Comparison of ENCODE assay signal across 2 cellular contexts in genomic region chr6:12344949-12345693, GRCh38.
TF ChIP-seq lines count a peak whose summit lies in the region.

No MANE protein-coding gene starts in this region.

TF ChIP-seq in liver, 16 proteins besides CTCF, POLR2A, EP300 and RAD21:
- TF ChIP-seq REST (IDR thresholded peaks at IDR 0.05): peak; percentile 96
- no peak for TF ChIP-seq YY1 (IDR thresholded peaks at IDR 0.05)
- TF ChIP-seq HNF4G (IDR thresholded peaks at IDR 0.05): no peak
- TF ChIP-seq FOXA1 (IDR thresholded peaks at IDR 0.05): no peak
TF ChIP-seq in liver: peak in this region for 1.

TF ChIP-seq in HepG2, 621 proteins besides CTCF, POLR2A, EP300 and RAD21:
- no peak for TF ChIP-seq ZNF256 (CRISPR knock-in tag; conservative IDR thresholded peaks at IDR 0.05)
- no peak for TF ChIP-seq ZNF333 (CRISPR knock-in tag; IDR thresholded peaks at IDR 0.05; ENCODE audit: borderline replicate concordance)
- no peak for TF ChIP-seq NFE2L1 (CRISPR knock-in tag; IDR thresholded peaks at IDR 0.05; ENCODE audit: borderline replicate concordance)
- TF ChIP-seq ATF3 (CRISPR knock-in tag; IDR thresholded peaks at IDR 0.05): no peak
- no peak for TF ChIP-seq CSRNP2 (CRISPR knock-in tag; conservative IDR thresholded peaks at IDR 0.05; ENCODE audit: low read depth)
- no peak for TF ChIP-seq SIX4 (CRISPR knock-in tag; IDR thresholded peaks at IDR 0.05)
- TF ChIP-seq FOXM1 (CRISPR knock-in tag; IDR thresholded peaks at IDR 0.05): no peak
- no peak for TF ChIP-seq SP4 (CRISPR knock-in tag; IDR thresholded peaks at IDR 0.05)
- no peak for TF ChIP-seq NR3C1 (CRISPR knock-in tag; IDR thresholded peaks at IDR 0.05)
- no peak for TF ChIP-seq SNAI1 (CRISPR knock-in tag; IDR thresholded peaks at IDR 0.05; ENCODE audit: borderline replicate concordance)
- no peak for TF ChIP-seq ZNF609 (CRISPR knock-in tag; IDR thresholded peaks at IDR 0.05; ENCODE audit: borderline replicate concordance)
- no peak for TF ChIP-seq POGZ (CRISPR knock-in tag; IDR thresholded peaks at IDR 0.05)
- no peak for TF ChIP-seq TBP (CRISPR knock-in tag; IDR thresholded peaks at IDR 0.05)
- TF ChIP-seq BRD4 (CRISPR knock-in tag; IDR thresholded peaks at IDR 0.05): no peak
- no peak for TF ChIP-seq U2AF2 (IDR thresholded peaks at IDR 0.05; ENCODE audit: low read depth, low read length)
